Comparison of ENCODE assay signal across 29 cellular contexts in genomic region chr4:141538001-141538400, GRCh38.
"Had no signal": no experiment of that assay in that cellular context is flagged by ENCODE, and none has a peak within 500 bp of the region (broad histone marks: within the 10 kb centered on the region; RNA-seq: fewer than 3 reads in every experiment).

No MANE protein-coding gene starts in this region.

- FAIRE-seq: small intestine, urothelium cell line had no signal

- H3K27me3 ChIP-seq: neural progenitor cell, ovary, right lobe of liver, sigmoid colon, stomach, thyroid gland, tibial nerve, upper lobe of left lung, vagina had no signal

- H3K4me1 Mint-ChIP-seq: natural killer cell; nephron; neural progenitor cell; stimulated activated effector memory CD8-positive, alpha-beta T cell treated with anti-CD3 and anti-CD28 coated beads, Interleukin-12 subunit alpha, Interleukin-12 subunit beta, amount 100 ng/mL, for 72 hours; stimulated activated naive B cell treated with anti-CD40 and anti-IgM and Interleukin-4, amounts not matched to agents 10 μg/mL and 1 μg/mL and 100 μg/mL, for 72 hours had no signal

- H3K27ac ChIP-seq: neural progenitor cell, ovary, parathyroid adenoma, psoas muscle, right lobe of liver, sigmoid colon, stomach, thoracic aorta, thyroid gland, tibial nerve, upper lobe of left lung, vagina had no signal

- H3K9me3 ChIP-seq: ovary, right lobe of liver, thoracic aorta, thyroid gland, vagina had no signal

- H3K36me3 ChIP-seq: neural progenitor cell, ovary, right lobe of liver, sigmoid colon, stomach, thoracic aorta, thyroid gland, tibial nerve, upper lobe of left lung, vagina had no signal

- H3K9me3 Mint-ChIP-seq: stimulated activated effector memory CD8-positive, alpha-beta T cell treated with anti-CD3 and anti-CD28 coated beads, Interleukin-12 subunit alpha, Interleukin-12 subunit beta, amount 100 ng/mL, for 72 hours had no signal

- H3K27me3 Mint-ChIP-seq: progenitor cell of endocrine pancreas; stimulated activated naive B cell treated with anti-CD40 and anti-IgM and Interleukin-4, amounts not matched to agents 10 μg/mL and 1 μg/mL and 100 μg/mL, for 72 hours; stimulated activated naive CD8-positive, alpha-beta T cell treated with anti-CD3 and anti-CD28 coated beads, Interleukin-15, Interleukin-2, amounts not matched to agents 100 ng/mL and 50 ng/mL, for 24 hours had no signal

- H3K27ac Mint-ChIP-seq: natural killer cell; nephron; neural progenitor cell; progenitor cell of endocrine pancreas; stimulated activated effector memory CD8-positive, alpha-beta T cell treated with anti-CD3 and anti-CD28 coated beads, Interleukin-12 subunit alpha, Interleukin-12 subunit beta, amount 100 ng/mL, for 72 hours; stimulated activated naive B cell treated with anti-CD40 and anti-IgM and Interleukin-4, amounts not matched to agents 10 μg/mL and 1 μg/mL and 100 μg/mL, for 72 hours; stimulated activated naive CD8-positive, alpha-beta T cell treated with anti-CD3 and anti-CD28 coated beads, Interleukin-15, Interleukin-2, amounts not matched to agents 100 ng/mL and 50 ng/mL, for 24 hours had no signal

- DNase-seq: natural killer cell; occipital lobe; ovary; posterior cingulate gyrus; psoas muscle; right cardiac atrium; right lobe of liver; sigmoid colon; small intestine; stimulated activated CD4-positive, alpha-beta T cell treated with anti-CD3 and anti-CD28 coated beads, Interleukin-15, amount 100 ng/mL, for 24 hours; stimulated activated CD4-positive, alpha-beta T cell treated with anti-CD3 and anti-CD28 coated beads, Interleukin-2, amount 100 ng/mL, for 24 hours; stimulated activated CD4-positive, alpha-beta T cell treated with anti-CD3 and anti-CD28 coated beads, Interleukin-2, amount 100 ng/mL, for 48 hours; stimulated activated CD4-positive, alpha-beta T cell treated with anti-CD3 and anti-CD28 coated beads, Interleukin-4, amount 100 ng/mL, for 24 hours; stimulated activated naive B cell treated with anti-CD40 and anti-IgM and Interleukin-4, amounts not matched to agents 10 μg/mL and 1 μg/mL and 100 μg/mL, for 72 hours; stimulated activated naive CD4-positive, alpha-beta T cell treated with Interleukin-2 at 50 U/mL for 16 hours; stomach; thyroid gland; trophoblast cell; upper lobe of left lung had no signal

- ATAC-seq: natural killer cell; psoas muscle; right cardiac atrium; right lobe of liver; stimulated activated effector memory CD8-positive, alpha-beta T cell treated with anti-CD3 and anti-CD28 coated beads, Interleukin-12 subunit alpha, Interleukin-12 subunit beta, amount 100 ng/mL, for 72 hours; stimulated activated naive B cell treated with anti-CD40 and anti-IgM and Interleukin-4, amounts not matched to agents 10 μg/mL and 1 μg/mL and 100 μg/mL, for 72 hours had no signal

- H3K4me1 ChIP-seq: neural progenitor cell, parathyroid adenoma, psoas muscle, right lobe of liver, stomach, thyroid gland, upper lobe of left lung, vagina had no signal

- H3K36me3 Mint-ChIP-seq: natural killer cell; neural progenitor cell; stimulated activated effector memory CD8-positive, alpha-beta T cell treated with anti-CD3 and anti-CD28 coated beads, Interleukin-12 subunit alpha, Interleukin-12 subunit beta, amount 100 ng/mL, for 72 hours; stimulated activated naive B cell treated with anti-CD40 and anti-IgM and Interleukin-4, amounts not matched to agents 10 μg/mL and 1 μg/mL and 100 μg/mL, for 72 hours had no signal

- H3K4me3 Mint-ChIP-seq: natural killer cell; nephron; neural progenitor cell; stimulated activated effector memory CD8-positive, alpha-beta T cell treated with anti-CD3 and anti-CD28 coated beads, Interleukin-12 subunit alpha, Interleukin-12 subunit beta, amount 100 ng/mL, for 72 hours; stimulated activated naive B cell treated with anti-CD40 and anti-IgM and Interleukin-4, amounts not matched to agents 10 μg/mL and 1 μg/mL and 100 μg/mL, for 72 hours; stimulated activated naive CD8-positive, alpha-beta T cell treated with anti-CD3 and anti-CD28 coated beads, Interleukin-15, Interleukin-2, amounts not matched to agents 100 ng/mL and 50 ng/mL, for 24 hours had no signal

- H3K4me3 ChIP-seq: neural progenitor cell, ovary, psoas muscle, right lobe of liver, sigmoid colon, stomach, thoracic aorta, thyroid gland, tibial nerve, upper lobe of left lung, vagina had no signal
